Comparison of ENCODE assay signal across 19 cellular contexts in genomic region chr2:62447411-62447810, GRCh38.
"Had no signal": no experiment of that assay in that cellular context is flagged by ENCODE, and none has a peak within 500 bp of the region (broad histone marks: within the 10 kb centered on the region; RNA-seq: fewer than 3 reads in every experiment).

No MANE protein-coding gene starts in this region.

- H2AFZ ChIP-seq: hepatocyte had no signal

- H3K4me2 ChIP-seq: hepatocyte had no signal

- ATAC-seq: effector memory CD8-positive, alpha-beta T cell; foreskin keratinocyte; left colon; pancreas; sciatic nerve; stimulated activated naive B cell treated with anti-CD40 and anti-IgM and Interleukin-4, amounts not matched to agents 10 μg/mL and 1 μg/mL and 100 μg/mL, for 72 hours; stimulated activated naive CD8-positive, alpha-beta T cell treated with anti-CD3 and anti-CD28 coated beads, Interleukin-15, amount 100 ng/mL, for 72 hours had no signal

- H3K27me3 ChIP-seq: esophagus squamous epithelium, foreskin keratinocyte, hepatocyte, pancreas, transverse colon had no signal

- H3K4me3 ChIP-seq: hepatocyte, pancreas, skin epidermis, thoracic aorta, transverse colon had no signal

- H3K4me1 ChIP-seq: foreskin keratinocyte, pancreas had no signal

- H3K27ac ChIP-seq: epithelial cell of prostate, esophagus squamous epithelium, foreskin keratinocyte, hepatocyte, pancreas, skin epidermis, thoracic aorta, transverse colon had no signal

- H3K9me3 ChIP-seq: esophagus squamous epithelium, pancreas, thoracic aorta, transverse colon had no signal

- FAIRE-seq: kidney, pancreas had no signal

- H3K79me2 ChIP-seq: hepatocyte had no signal

- DNase-seq: effector memory CD8-positive, alpha-beta T cell; esophagus squamous epithelium; foreskin keratinocyte; kidney; left colon; mesendoderm; naive B cell; occipital lobe; pancreas; stimulated activated CD4-positive, alpha-beta T cell treated with anti-CD3 and anti-CD28 coated beads, Interleukin-2, amount 100 ng/mL, for 24 hours; stimulated activated CD4-positive, alpha-beta T cell treated with anti-CD3 and anti-CD28 coated beads, Interleukin-4, amount 100 ng/mL, for 4 hours; stimulated activated naive B cell treated with anti-CD40 and anti-IgM and Interleukin-4, amounts not matched to agents 10 μg/mL and 1 μg/mL and 100 μg/mL, for 72 hours; stimulated activated naive CD8-positive, alpha-beta T cell treated with anti-CD3 and anti-CD28 coated beads, Interleukin-15, amount 100 ng/mL, for 72 hours; transverse colon had no signal

- H3K36me3 ChIP-seq: esophagus squamous epithelium, pancreas, thoracic aorta, transverse colon had no signal
